ENCODE assay signal across 9 cellular contexts in genomic region chr5:122091942-122092600, GRCh38. TPM values are rescaled to one million over a fixed set of nuclear protein-coding genes. Genes with fewer than 3 reads are reported as not detected.
DNase-seq lines count a peak whose midpoint lies in the region; ATAC-seq and TF ChIP-seq lines count a peak whose summit lies in the region.
"Had no signal": no experiment of that assay in that cellular context is flagged by ENCODE, and none has a peak within 500 bp of the region (broad histone marks: within the 10 kb centered on the region; RNA-seq: fewer than 3 reads in every experiment).

No MANE protein-coding gene starts in this region.

- no peak overlapping the region for H3K4me3 ChIP-seq in tibial artery
- H3K4me3 ChIP-seq in CD8-positive, alpha-beta T cell (ENCODE audit: low read depth, low read length): no peak overlapping the region

- no peaks in the 10 kb centered on the region for H3K9me3 ChIP-seq in tibial artery
- no peaks in the 10 kb centered on the region for H3K9me3 ChIP-seq in CD8-positive, alpha-beta T cell (ENCODE audit: low read length)

- no peak overlapping the region for H3K4me3 Mint-ChIP-seq in CD8-positive, alpha-beta T cell

- peak; percentile 31 for DNase-seq in NCI-H748 (lab: John Stamatoyannopoulos, UW; ENCODE audit: unreplicated experiment)
- DNase-seq in NCI-H748 treated with DMSO at 0.1 percent for 48 hours (lab: John Stamatoyannopoulos, UW): no peak
- peak; percentile 95 for DNase-seq in RKO (ENCODE audit: low spot score)
- peak in 1 of 2 donors; percentile 39 for DNase-seq in foreskin keratinocyte
- DNase-seq in tibial artery: no peak
- no peak for DNase-seq in CD8-positive, alpha-beta T cell
- no peak for DNase-seq in retina
- DNase-seq: DMS79 treated with DMSO at 0.1 percent for 48 hours had no signal

- H3K9me3 Mint-ChIP-seq in CD8-positive, alpha-beta T cell: no peaks in the 10 kb centered on the region

- H3K4me1 Mint-ChIP-seq in CD8-positive, alpha-beta T cell (ENCODE audit: low read depth): no peaks in the 10 kb centered on the region

- peak; percentile 80 for ATAC-seq in foreskin keratinocyte
- no peak for ATAC-seq in CD8-positive, alpha-beta T cell
- ATAC-seq in GM21619 (IDR thresholded peaks at IDR 0.05; ENCODE audit: unreplicated experiment): no peak

- no peaks in the 10 kb centered on the region for H3K36me3 ChIP-seq in tibial artery
- H3K36me3 ChIP-seq in CD8-positive, alpha-beta T cell (ENCODE audit: insufficient read depth, low read length): no peaks in the 10 kb centered on the region

- no peaks in the 10 kb centered on the region for H3K27me3 ChIP-seq in foreskin keratinocyte
- H3K27me3 ChIP-seq in tibial artery: no peaks in the 10 kb centered on the region
- no peaks in the 10 kb centered on the region for H3K27me3 ChIP-seq in CD8-positive, alpha-beta T cell (ENCODE audit: insufficient read depth, low read length)

- peak; percentile 80 for TF ChIP-seq CTCF in foreskin keratinocyte (conservative IDR thresholded peaks at IDR 0.05)
- peak; percentile 50 to 53 for TF ChIP-seq CTCF in tibial artery (IDR thresholded peaks at IDR 0.05)
- TF ChIP-seq CTCF in CD8-positive, alpha-beta T cell (IDR thresholded peaks at IDR 0.05): no peak

- H3K36me3 Mint-ChIP-seq in CD8-positive, alpha-beta T cell: no peaks in the 10 kb centered on the region

- intact Hi-C loops in tibial artery (cut with DNase I; ENCODE audit: low total_unique reads): no loop called here
- intact Hi-C loops in CD8-positive, alpha-beta T cell (cut with DNase I, micrococcal nuclease): no loop called here

- POLR2A ChIA-PET in CD8-positive, alpha-beta T cell (lab: Charles Lee): no interaction called here

- H3K27ac ChIP-seq in foreskin keratinocyte: no peak overlapping the region
- H3K27ac ChIP-seq in tibial artery: no peak overlapping the region
- H3K27ac ChIP-seq in CD8-positive, alpha-beta T cell (ENCODE audit: low read depth, low read length): no peak overlapping the region

- H3K4me1 ChIP-seq in foreskin keratinocyte (no peaks in the 10 kb centered on the region), tibial artery (peaks cover 0 to 17% (median 6%) of the 10 kb centered on the region in 4 donors)
- H3K4me1 ChIP-seq in CD8-positive, alpha-beta T cell (ENCODE audit: insufficient read depth, low read length): no peaks in the 10 kb centered on the region

- H3K27me3 Mint-ChIP-seq in CD8-positive, alpha-beta T cell (ENCODE audit: low read depth): no peaks in the 10 kb centered on the region

- no peak overlapping the region for H3K27ac Mint-ChIP-seq in CD8-positive, alpha-beta T cell

- CTCF ChIA-PET in CD8-positive, alpha-beta T cell (lab: Charles Lee): no interaction called here

RNA-seq across cellular contexts. Expression of gene LOX, which starts 14.0 kb away (rescaled TPM):
- 0.14 and 0.58 TPM in 2 replicates for total RNA-seq in foreskin keratinocyte
- polyA plus RNA-seq in foreskin keratinocyte: 0.06 and 0.29 TPM in 2 replicates
- total RNA-seq in CD8-positive, alpha-beta T cell: not detected

RNA-seq across cellular contexts. Expression of gene ZNF474, which starts 37.3 kb away (rescaled TPM):
- not detected in 2 replicates for total RNA-seq in foreskin keratinocyte
- not detected in 2 replicates for polyA plus RNA-seq in foreskin keratinocyte
- not detected for total RNA-seq in CD8-positive, alpha-beta T cell

Comparison
In these comparisons a context has a peak if more than half of its experiments do, and no peak if none do; other contexts are left out.
1. DNase-seq: peak in NCI-H748 (single experiment) and RKO (single experiment); none in NCI-H748 treated with DMSO at 0.1 percent for 48 hours (single experiment), tibial artery (0 of 2), CD8-positive, alpha-beta T cell (0 of 7) and retina (single experiment).